Comparison of ENCODE assay signal across 1 cellular context in genomic region chr19:8580710-8581281, GRCh38.
A peak's percentile ranks its signal among the peaks of the same experiment; 100 is the strongest.
TF ChIP-seq lines count a peak whose summit lies in the region.

No MANE protein-coding gene starts in this region.

TF ChIP-seq in HepG2, 621 proteins besides CTCF, POLR2A, EP300 and RAD21 (continued from another document and continues in another):
- TF ChIP-seq ZNF687 (CRISPR knock-in tag; IDR thresholded peaks at IDR 0.05) (peak; percentile 53; the same call in 1 of the 2 replicates), THRA (CRISPR knock-in tag; IDR thresholded peaks at IDR 0.05; ENCODE audit: borderline replicate concordance) (0 out of 2 replicates have a peak, but pooled peaks have one; percentile 13), GATAD2A (CRISPR knock-in tag; IDR thresholded peaks at IDR 0.05) (peak; percentile 56), TOPORS (CRISPR knock-in tag; IDR thresholded peaks at IDR 0.05) (no peak), STAG1 (CRISPR knock-in tag; IDR thresholded peaks at IDR 0.05) (peak; percentile 90), CEBPB (IDR thresholded peaks at IDR 0.05; ENCODE audit: borderline replicate concordance, low read depth, low read length) (no peak), GATAD1 (CRISPR knock-in tag; IDR thresholded peaks at IDR 0.05) (peak; percentile 52), EHMT2 (IDR thresholded peaks at IDR 0.05; ENCODE audit: borderline replicate concordance, low read depth, low read length) (no peak), KAT7 (CRISPR knock-in tag; IDR thresholded peaks at IDR 0.05; ENCODE audit: borderline replicate concordance) (peak; percentile 57; the same call in 1 of the 2 replicates), ZBTB38 (CRISPR knock-in tag; IDR thresholded peaks at IDR 0.05) (no peak), SAP130 (CRISPR knock-in tag; IDR thresholded peaks at IDR 0.05; ENCODE audit: low read depth) (peak; percentile 35; the same call in 1 of the 2 replicates), ATF1 (CRISPR knock-in tag; IDR thresholded peaks at IDR 0.05) (no peak), ELF3 (CRISPR knock-in tag; IDR thresholded peaks at IDR 0.05) (peak; percentile 95), ZNF770 (CRISPR knock-in tag; IDR thresholded peaks at IDR 0.05) (peak; percentile 77), TGIF2 (CRISPR knock-in tag; IDR thresholded peaks at IDR 0.05) (peak; percentile 40; the same call in 1 of the 2 replicates), HES4 (CRISPR knock-in tag; IDR thresholded peaks at IDR 0.05; ENCODE audit: borderline replicate concordance) (no peak), ZNF768 (CRISPR knock-in tag; IDR thresholded peaks at IDR 0.05) (0 out of 2 replicates have a peak, but pooled peaks have one; percentile 26), PATZ1 (CRISPR knock-in tag; IDR thresholded peaks at IDR 0.05) (peak; percentile 75), ZNF614 (CRISPR knock-in tag; IDR thresholded peaks at IDR 0.05; ENCODE audit: borderline replicate concordance) (0 out of 2 replicates have a peak, but pooled peaks have one; percentile 28), ZMYM4 (CRISPR knock-in tag; IDR thresholded peaks at IDR 0.05) (peak; percentile 33; the same call in 1 of the 2 replicates), KAT8 (CRISPR knock-in tag; IDR thresholded peaks at IDR 0.05) (peak; percentile 56; the same call in 1 of the 2 replicates), LBX2 (CRISPR knock-in tag; IDR thresholded peaks at IDR 0.05; ENCODE audit: borderline replicate concordance) (no peak), TARDBP (CRISPR knock-in tag; IDR thresholded peaks at IDR 0.05) (0 out of 2 replicates have a peak, but pooled peaks have one; percentile 15), HDAC2 (CRISPR knock-in tag; IDR thresholded peaks at IDR 0.05) (0 out of 2 replicates have a peak, but pooled peaks have one; percentile 40), MIER3 (CRISPR knock-in tag; IDR thresholded peaks at IDR 0.05; ENCODE audit: borderline replicate concordance) (0 out of 2 replicates have a peak, but pooled peaks have one; percentile 19), BORCS8-MEF2B (CRISPR knock-in tag; IDR thresholded peaks at IDR 0.05) (0 out of 2 replicates have a peak, but pooled peaks have one; percentile 37), ELF1 (CRISPR knock-in tag; IDR thresholded peaks at IDR 0.05) (peak; percentile 79), ZBTB7B (CRISPR knock-in tag; IDR thresholded peaks at IDR 0.05) (peak; percentile 61; the same call in 1 of the 2 replicates), RBM39 (IDR thresholded peaks at IDR 0.05; ENCODE audit: low read depth, low read length, poor library complexity, severe bottlenecking) (peak; percentile 21), SMAD9 (CRISPR knock-in tag; IDR thresholded peaks at IDR 0.05) (no peak), RXRB (CRISPR knock-in tag; IDR thresholded peaks at IDR 0.05; ENCODE audit: borderline replicate concordance) (peak; percentile 47; the same call in 1 of the 2 replicates), SALL1 (CRISPR knock-in tag; IDR thresholded peaks at IDR 0.05) (peak; percentile 69), ZNF691 (CRISPR knock-in tag; IDR thresholded peaks at IDR 0.05; ENCODE audit: borderline replicate concordance, low read depth) (no peak), ZMYM3 (CRISPR knock-in tag; IDR thresholded peaks at IDR 0.05) (peak; percentile 67; the same call in 1 of the 2 replicates), PHF21A (CRISPR knock-in tag; IDR thresholded peaks at IDR 0.05) (peak; percentile 15; the same call in 1 of the 2 replicates), PRDM15 (CRISPR knock-in tag; IDR thresholded peaks at IDR 0.05) (no peak), REXO4 (CRISPR knock-in tag; IDR thresholded peaks at IDR 0.05; ENCODE audit: borderline replicate concordance) (no peak), KDM2A (CRISPR knock-in tag; IDR thresholded peaks at IDR 0.05; ENCODE audit: borderline replicate concordance, low read depth) (peak; percentile 80), ARID5B (CRISPR knock-in tag; IDR thresholded peaks at IDR 0.05) (0 out of 2 replicates have a peak, but pooled peaks have one; percentile 25), SATB2 (CRISPR knock-in tag; IDR thresholded peaks at IDR 0.05) (no peak)
